1 cellular context compared by ENCODE assay signal in genomic region chr1:32221980-32222751, GRCh38.
TF ChIP-seq lines count a peak whose summit lies in the region.

Gene EIF3I, plus strand, starts transcription at chr1:32222407. Its CDS starts 35 bp downstream, at chr1:32222442.
Gene TMEM234, minus strand, starts transcription at chr1:32222353. Its CDS starts 31 bp downstream, at chr1:32222322.

TF ChIP-seq in K562, 482 proteins besides CTCF, POLR2A, EP300 and RAD21 (continued from another document and continues in another):
- TF ChIP-seq ZNF407 (IDR thresholded peaks at IDR 0.05; ENCODE audit: low read depth) (no peak), DNMT1 (IDR thresholded peaks at IDR 0.05) (no peak), ZNF395 (CRISPR knock-in tag; IDR thresholded peaks at IDR 0.05) (peak; percentile 32; the same call in 1 of the 2 replicates), MLX (CRISPR knock-in tag; conservative IDR thresholded peaks at IDR 0.05) (no peak), ESRRA (IDR thresholded peaks at IDR 0.05; ENCODE audit: borderline replicate concordance, low read depth) (peak; percentile 65; the same call in 1 of the 2 replicates), GABPB1 (CRISPR knock-in tag; IDR thresholded peaks at IDR 0.05) (peak; percentile 94), CREB3L1 (IDR thresholded peaks at IDR 0.05; ENCODE audit: borderline replicate concordance, low read depth) (peak; percentile 54; the same call in 1 of the 2 replicates), ZNF24 (IDR thresholded peaks at IDR 0.05) (no peak), RHOXF2B (CRISPR knock-in tag; conservative IDR thresholded peaks at IDR 0.05) (no peak), CHD2 (IDR thresholded peaks at IDR 0.05; ENCODE audit: low read depth, low read length) (no peak; the same call in none of the 2 replicates), THRAP3 (IDR thresholded peaks at IDR 0.05; ENCODE audit: borderline replicate concordance) (no peak), USF1 (CRISPR knock-in tag; IDR thresholded peaks at IDR 0.05) (no peak), HCFC1 (IDR thresholded peaks at IDR 0.05; ENCODE audit: low read depth, low read length) (peak; percentile 70), E2F5 (CRISPR knock-in tag; IDR thresholded peaks at IDR 0.05) (no peak), ARID3A (IDR thresholded peaks at IDR 0.05; ENCODE audit: borderline replicate concordance, low read depth, low read length) (no peak), KAT8 (IDR thresholded peaks at IDR 0.05; ENCODE audit: low read depth) (no peak), LARP7 (IDR thresholded peaks at IDR 0.05) (no peak), TGIF2 (CRISPR knock-in tag; IDR thresholded peaks at IDR 0.05) (no peak), RREB1 (CRISPR knock-in tag; IDR thresholded peaks at IDR 0.05) (no peak), SRSF1 (IDR thresholded peaks at IDR 0.05; ENCODE audit: low read depth, low read length) (no peak), SRSF9 (IDR thresholded peaks at IDR 0.05; ENCODE audit: borderline replicate concordance, low read depth, low read length) (no peak), ZNF197 (CRISPR knock-in tag; IDR thresholded peaks at IDR 0.05; ENCODE audit: low read depth) (no peak), CREB1 (IDR thresholded peaks at IDR 0.05) (peak; percentile 85; the same call in 1 of the 2 replicates), CREB1 (CRISPR knock-in tag; IDR thresholded peaks at IDR 0.05) (peak; percentile 88), REST (CRISPR knock-in tag; IDR thresholded peaks at IDR 0.05; ENCODE audit: low read depth) (no peak), PTBP1 (IDR thresholded peaks at IDR 0.05; ENCODE audit: low read depth, low read length) (no peak), ZZZ3 (IDR thresholded peaks at IDR 0.05) (no peak; the same call in 1 of the 2 replicates), ELF4 (CRISPR knock-in tag; IDR thresholded peaks at IDR 0.05) (no peak), RFX7 (CRISPR knock-in tag; IDR thresholded peaks at IDR 0.05) (no peak), MTA1 (IDR thresholded peaks at IDR 0.05; ENCODE audit: borderline replicate concordance) (no peak)
